ENCODE assay signal across 24 cellular contexts in genomic region chr17:76341301-76341700, GRCh38.
"Had no signal": no experiment of that assay in that cellular context is flagged by ENCODE, and none has a peak within 500 bp of the region (broad histone marks: within the 10 kb centered on the region; RNA-seq: fewer than 3 reads in every experiment).

No MANE protein-coding gene starts in this region.

- ATAC-seq: naive thymus-derived CD8-positive, alpha-beta T cell; natural killer cell treated with Interleukin-12 subunit alpha and Interleukin-12 subunit beta and Interleukin-15 and Interleukin-18, amount 100 ng/mL, for 72 hours; pancreas; psoas muscle; right cardiac atrium; right lobe of liver; stimulated activated effector memory CD8-positive, alpha-beta T cell treated with anti-CD3 and anti-CD28 coated beads, Interleukin-12 subunit alpha, Interleukin-12 subunit beta, amount 100 ng/mL, for 72 hours; stimulated activated naive B cell treated with anti-CD40 and anti-IgM and Interleukin-4, amounts not matched to agents 10 μg/mL and 1 μg/mL and 100 μg/mL, for 72 hours; upper lobe of right lung had no signal

- H3K4me3 ChIP-seq: pancreas, psoas muscle, right lobe of liver, skin epidermis, stomach, thoracic aorta, thyroid gland, tibial nerve, upper lobe of right lung, vagina had no signal

- H3K9me3 ChIP-seq: neutrophil, pancreas, psoas muscle, right lobe of liver, stomach, thoracic aorta, thyroid gland, tibial nerve, upper lobe of right lung, vagina had no signal

- DNase-seq: naive B cell; naive thymus-derived CD8-positive, alpha-beta T cell; nephron progenitor cell; nucleus accumbens; psoas muscle; right cardiac atrium; stimulated activated CD4-positive, alpha-beta T cell treated with anti-CD3 and anti-CD28 coated beads, Interleukin-15, amount 100 ng/mL, for 24 hours; stimulated activated CD4-positive, alpha-beta T cell treated with anti-CD3 and anti-CD28 coated beads, Interleukin-2, amount 100 ng/mL, for 24 hours; stimulated activated CD4-positive, alpha-beta T cell treated with anti-CD3 and anti-CD28 coated beads, Interleukin-2, amount 100 ng/mL, for 48 hours; stimulated activated CD4-positive, alpha-beta T cell treated with anti-CD3 and anti-CD28 coated beads, Interleukin-4, amount 100 ng/mL, for 24 hours; stimulated activated naive B cell treated with anti-CD40 and anti-IgM and Interleukin-4, amounts not matched to agents 10 μg/mL and 1 μg/mL and 100 μg/mL, for 72 hours; stimulated activated naive CD4-positive, alpha-beta T cell treated with Interleukin-2 at 50 U/mL for 16 hours; stomach; thyroid gland; upper lobe of right lung had no signal

- H3K27me3 ChIP-seq: neutrophil, pancreas, right lobe of liver, stomach, thyroid gland, tibial nerve, upper lobe of right lung, vagina had no signal

- H3K27ac ChIP-seq: neutrophil, pancreas, psoas muscle, right lobe of liver, skin epidermis, stomach, thoracic aorta, thyroid gland, tibial nerve, upper lobe of right lung, vagina had no signal

- H3K4me1 ChIP-seq: pancreas, psoas muscle, upper lobe of right lung, vagina had no signal

- FAIRE-seq: pancreas had no signal
